Comparison of ENCODE assay signal across 12 cellular contexts in genomic region chr7:99623702-99624447, GRCh38. TPM values are rescaled to one million over a fixed set of nuclear protein-coding genes. Genes with fewer than 3 reads are reported as not detected.
A peak's percentile ranks its signal among the peaks of the same experiment; 100 is the strongest.
DNase-seq lines count a peak whose midpoint lies in the region; ATAC-seq and TF ChIP-seq lines count a peak whose summit lies in the region.
"Had no signal": no experiment of that assay in that cellular context is flagged by ENCODE, and none has a peak within 500 bp of the region (broad histone marks: within the 10 kb centered on the region; RNA-seq: fewer than 3 reads in every experiment).

No MANE protein-coding gene starts in this region.

- ATAC-seq in stimulated activated naive CD8-positive, alpha-beta T cell treated with anti-CD3 and anti-CD28 coated beads, Interleukin-15, Interleukin-2, amounts not matched to agents 100 U/mL and 50 U/mL, for 24 hours = peak; percentile 60
- no peak for ATAC-seq in heart right ventricle
- ATAC-seq: A549 had no signal

- no peaks in the 10 kb centered on the region for H3K9me3 ChIP-seq in hepatocyte (ENCODE audit: low read depth)
- no peaks in the 10 kb centered on the region for H3K9me3 ChIP-seq in heart right ventricle
- H3K9me3 ChIP-seq: A549 had no signal

- no peaks in the 10 kb centered on the region for H3K9me2 ChIP-seq in hepatocyte (replicated peaks; ENCODE audit: insufficient read depth)

- peak; percentile 72 for DNase-seq in activated CD4-positive, alpha-beta T cell treated with anti-CD3 and anti-CD28 coated beads, Interleukin-2, amount 10 ng/mL, durations not matched to agents 24 days and 14 days
- no peak for DNase-seq in activated CD4-positive, alpha-beta T cell treated with anti-CD3 and anti-CD28 coated beads for 1 hour
- DNase-seq in activated T-cell treated with anti-CD3 and anti-CD28 coated beads, Interleukin-2, amount 50 U/mL, for 48 hours = peak; percentile 57 to 65
- DNase-seq in hepatocyte (ENCODE audit: low spot score) = peak; percentile 38
- peak; percentile 55 for DNase-seq in stimulated activated naive CD8-positive, alpha-beta T cell treated with anti-CD3 and anti-CD28 coated beads, Interleukin-15, Interleukin-2, amounts not matched to agents 100 U/mL and 50 U/mL, for 24 hours
- no peak for DNase-seq in heart right ventricle
- DNase-seq in iPS-NIHi11 (ENCODE audit: low spot score) = no peak
- DNase-seq in NCI-H1048 (lab: John Stamatoyannopoulos, UW) = no peak
- DNase-seq: nephron progenitor cell had no signal

- peaks cover 90% of the 10 kb centered on the region for H3K36me3 Mint-ChIP-seq in activated CD4-positive, alpha-beta T cell treated with anti-CD3 and anti-CD28 coated beads, Interleukin-2, amount 10 ng/mL, durations not matched to agents 24 days and 14 days (ENCODE audit: low read depth)

- H3K4me1 ChIP-seq in hepatocyte (ENCODE audit: insufficient read depth) (no peaks in the 10 kb centered on the region), heart right ventricle (peaks cover 0 to 3% (median 0%) of the 10 kb centered on the region in 9 donors)

- TF ChIP-seq CTCF in hepatocyte (IDR thresholded peaks at IDR 0.05; ENCODE audit: poor library complexity) = no peak
- TF ChIP-seq CTCF in heart right ventricle (IDR thresholded peaks at IDR 0.05) = no peak

- no peaks in the 10 kb centered on the region for H3K27me3 ChIP-seq in hepatocyte
- H3K27me3 ChIP-seq in heart right ventricle = no peaks in the 10 kb centered on the region

- H3K27me3 Mint-ChIP-seq in activated CD4-positive, alpha-beta T cell treated with anti-CD3 and anti-CD28 coated beads, Interleukin-2, amount 10 ng/mL, durations not matched to agents 24 days and 14 days = no peaks in the 10 kb centered on the region

- H3K27ac ChIP-seq in hepatocyte (no peak overlapping the region), heart right ventricle (peak overlapping the region in 1 of 10 donors; percentile 78)
- H3K27ac ChIP-seq: A549 had no signal

- peaks cover 12% of the 10 kb centered on the region for H3K79me2 ChIP-seq in hepatocyte

- no peak overlapping the region for H2AFZ ChIP-seq in hepatocyte

- H3K27ac Mint-ChIP-seq in activated CD4-positive, alpha-beta T cell treated with anti-CD3 and anti-CD28 coated beads, Interleukin-2, amount 10 ng/mL, durations not matched to agents 24 days and 14 days = peak overlapping the region; percentile 92
- H3K27ac Mint-ChIP-seq: nephron progenitor cell had no signal

- no peak overlapping the region for H3K4me2 ChIP-seq in hepatocyte
- H3K4me2 ChIP-seq: A549 had no signal

- peaks cover 62% of the 10 kb centered on the region for H3K4me1 Mint-ChIP-seq in activated CD4-positive, alpha-beta T cell treated with anti-CD3 and anti-CD28 coated beads, Interleukin-2, amount 10 ng/mL, durations not matched to agents 24 days and 14 days

- no peaks in the 10 kb centered on the region for H4K20me1 ChIP-seq in hepatocyte (ENCODE audit: insufficient read depth, poor library complexity, severe bottlenecking)

- intact Hi-C loops in activated CD4-positive, alpha-beta T cell treated with anti-CD3 and anti-CD28 coated beads, Interleukin-2, amount 10 ng/mL, durations not matched to agents 24 days and 14 days (cut with micrococcal nuclease) = loop anchor here (1.0 to 2.0 kb wide), 2 partner anchors 13 to 65 kb away; partner anchors contain the start of gene ZNF655
- intact Hi-C loops in heart right ventricle (cut with DNase I) = loop anchor here in 2 of 10 donors (10.0 kb wide), 1 partner anchor 291 kb away; the partner anchor contains the start of gene TRIM4 (in 2 of the 2)

- 93% methylated on average over 9 of the region's 9 CpGs for WGBS in hepatocyte (ENCODE audit: low lambda C conversion rate, missing lambda C conversion rate)
- 92% methylated on average over 9 of the region's 9 CpGs for WGBS in heart right ventricle, 2 donors

- no peaks in the 10 kb centered on the region for H3K9me3 Mint-ChIP-seq in activated CD4-positive, alpha-beta T cell treated with anti-CD3 and anti-CD28 coated beads, Interleukin-2, amount 10 ng/mL, durations not matched to agents 24 days and 14 days
- H3K9me3 Mint-ChIP-seq: nephron progenitor cell had no signal

- H3K4me3 ChIP-seq in hepatocyte (no peak overlapping the region), heart right ventricle (no peak overlapping the region)
- H3K4me3 ChIP-seq: A549 had no signal

- H3K36me3 ChIP-seq in hepatocyte (replicated peaks; ENCODE audit: insufficient read depth, low read depth) (no peaks in the 10 kb centered on the region), heart right ventricle (peaks cover 0 to 100% (median 90%) of the 10 kb centered on the region in 9 donors)

- peak overlapping the region; percentile 91 for H3K4me3 Mint-ChIP-seq in activated CD4-positive, alpha-beta T cell treated with anti-CD3 and anti-CD28 coated beads, Interleukin-2, amount 10 ng/mL, durations not matched to agents 24 days and 14 days
- H3K4me3 Mint-ChIP-seq: nephron progenitor cell had no signal

RNA-seq across cellular contexts. Expression of gene ZSCAN25, which starts 7.1 kb away (rescaled TPM):
- 29.4 and 30.0 TPM in 2 replicates for total RNA-seq in activated CD4-positive, alpha-beta T cell treated with anti-CD3 and anti-CD28 coated beads, Interleukin-2, amount 10 ng/mL, durations not matched to agents 24 days and 14 days
- total RNA-seq in hepatocyte (11.4 and 18.8 TPM in 2 replicates), heart right ventricle (10 to 100 TPM in 3 of 10 donors, 1 to 10 TPM in 7; 6.1 to 10.5 (median 7.8) TPM)
- polyA plus RNA-seq in hepatocyte (8.4 and 11.4 TPM in 2 replicates), heart right ventricle (1 to 10 TPM; 2.5 to 3.6 TPM)

RNA-seq across cellular contexts. Expression of gene TMEM225B, which starts 25.8 kb away (rescaled TPM):
- 0.50 and 0.61 TPM in 2 replicates for total RNA-seq in activated CD4-positive, alpha-beta T cell treated with anti-CD3 and anti-CD28 coated beads, Interleukin-2, amount 10 ng/mL, durations not matched to agents 24 days and 14 days
- total RNA-seq in hepatocyte = 0.20 and 0.24 TPM in 2 replicates
- polyA plus RNA-seq in hepatocyte = 0.12 and 1.8 TPM in 2 replicates
- total RNA-seq in heart right ventricle = under 1 TPM in 3 of 10 donors, not detected in 7; 0.20 to 0.23 (median 0.23) TPM
- under 1 TPM; 0.10 to 0.37 TPM for polyA plus RNA-seq in heart right ventricle
- total RNA-seq: kidney epithelial cell, SK-MEL-5 had no signal

RNA-seq across cellular contexts. Expression of gene CYP3A5, which starts 55.9 kb away (rescaled TPM):
- not detected in 2 replicates for total RNA-seq in activated CD4-positive, alpha-beta T cell treated with anti-CD3 and anti-CD28 coated beads, Interleukin-2, amount 10 ng/mL, durations not matched to agents 24 days and 14 days
- total RNA-seq in hepatocyte (279 and 345 TPM in 2 replicates), heart right ventricle (not detected)
- polyA plus RNA-seq in hepatocyte (194 and 228 TPM in 2 replicates), heart right ventricle (under 1 TPM in 1 of 2 donors, not detected in 1; 0.03 TPM)
- total RNA-seq: SK-MEL-5 had no signal

Comparison
In these comparisons a context has a peak if more than half of its experiments do, and no peak if none do; other contexts are left out.
1. DNase-seq: peak in activated CD4-positive, alpha-beta T cell treated with anti-CD3 and anti-CD28 coated beads, Interleukin-2, amount 10 ng/mL, durations not matched to agents 24 days and 14 days (single experiment), activated T-cell treated with anti-CD3 and anti-CD28 coated beads, Interleukin-2, amount 50 U/mL, for 48 hours (2 of 2), hepatocyte (single experiment) and stimulated activated naive CD8-positive, alpha-beta T cell treated with anti-CD3 and anti-CD28 coated beads, Interleukin-15, Interleukin-2, amounts not matched to agents 100 U/mL and 50 U/mL, for 24 hours (single experiment); none in activated CD4-positive, alpha-beta T cell treated with anti-CD3 and anti-CD28 coated beads for 1 hour (single experiment), heart right ventricle (0 of 2), iPS-NIHi11 (single experiment) and NCI-H1048 (single experiment).
2. RNA of gene CYP3A5, which starts 55.9 kb away (total RNA-seq): 279 to 345 TPM in hepatocyte; not detected in activated CD4-positive, alpha-beta T cell treated with anti-CD3 and anti-CD28 coated beads, Interleukin-2, amount 10 ng/mL, durations not matched to agents 24 days and 14 days and not detected in heart right ventricle; every median in the first group is over 100 times any median in the second.